Comparison of ENCODE assay signal across 8 cellular contexts in the genomic region with DNA sequence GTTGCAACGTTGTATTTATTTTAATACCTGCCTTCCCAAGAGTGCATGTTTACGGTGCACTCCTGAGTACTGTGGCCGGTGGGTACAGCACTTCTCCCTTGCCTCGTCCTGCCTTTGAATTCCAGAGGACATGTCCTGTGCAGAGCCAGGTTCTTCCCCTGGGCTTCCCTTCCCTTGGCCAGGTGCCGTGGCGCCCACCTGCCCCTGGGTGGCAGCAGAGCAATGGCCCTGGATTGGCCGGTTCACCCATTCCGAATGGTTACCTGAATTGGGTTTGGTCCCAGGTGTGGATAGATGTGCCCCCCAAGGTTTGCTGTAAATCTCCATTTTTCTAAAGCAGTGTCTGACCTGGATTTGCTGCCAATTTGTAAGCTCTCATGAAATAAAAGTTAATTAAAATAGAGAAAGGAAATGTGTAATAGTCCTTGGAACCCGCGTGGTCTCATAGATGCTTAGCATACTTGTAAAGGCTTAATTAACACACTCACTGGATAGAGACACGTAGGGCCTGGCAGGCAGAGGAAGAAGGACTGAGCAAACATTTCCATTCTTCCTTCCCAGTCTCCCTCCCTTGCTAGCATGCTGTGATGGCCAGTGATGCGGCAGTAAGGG. TPM values are rescaled to one million over a fixed set of nuclear protein-coding genes. Genes with fewer than 3 reads are reported as not detected.
DNase-seq lines count a peak whose midpoint lies in the region; ATAC-seq and TF ChIP-seq lines count a peak whose summit lies in the region.

No MANE protein-coding gene starts in this region.

- H3K9ac ChIP-seq in GM23248, result no peak overlapping the region

- no peak overlapping the region for H3K4me3 Mint-ChIP-seq in T-helper 2 cell treated with Interferon-gamma antibody and Interleukin-4, amounts not matched to agents 5 μg/mL and 100 μg/mL, for 36 hours

- peak; percentile 15 for DNase-seq in GM23248
- DNase-seq in left kidney (ENCODE audit: low read depth, low spot score), result peak; percentile 38
- no peak for DNase-seq in kidney glomerular epithelial cell (lab: John Stamatoyannopoulos, UW)
- DNase-seq in activated CD4-positive, alpha-beta T cell treated with anti-CD3 and anti-CD28 coated beads, Interleukin-2, amount 50 U/mL, for 1 hour, result no peak
- no peak for DNase-seq in T-helper 2 cell treated with Interferon-gamma antibody and Interleukin-4, amounts not matched to agents 5 μg/mL and 100 μg/mL, for 36 hours (ENCODE audit: low spot score)

- H3K27ac ChIP-seq in C4-2B (no peak overlapping the region), GM23248 (no peak overlapping the region)

- H3K4me1 ChIP-seq in GM23248 (ENCODE audit: insufficient read depth), result no peaks in the 10 kb centered on the region

- H3K9me2 ChIP-seq in GM23248 (ENCODE audit: insufficient read depth), result no peaks in the 10 kb centered on the region

- no peaks in the 10 kb centered on the region for H3K27me3 ChIP-seq in GM23248 (replicated peaks; ENCODE audit: insufficient read depth)

- no peaks in the 10 kb centered on the region for H3F3A ChIP-seq in GM23248 (ENCODE audit: insufficient read depth)

- H3K36me3 ChIP-seq in GM23248 (ENCODE audit: low read depth), result no peaks in the 10 kb centered on the region

- no peaks in the 10 kb centered on the region for H3K9me3 ChIP-seq in GM23248 (ENCODE audit: low read depth)

- WGBS in GM23248 (ENCODE audit: low coverage in 1 of 2, low lambda C conversion rate in 2 of 2, missing lambda C conversion rate in 2 of 2), 2 experiments, result 73 to 77% methylated on average over 12 of the region's 12 CpGs

- H3K9me3 Mint-ChIP-seq in T-helper 2 cell treated with Interferon-gamma antibody and Interleukin-4, amounts not matched to agents 5 μg/mL and 100 μg/mL, for 36 hours, result no peaks in the 10 kb centered on the region

- TF ChIP-seq CTCF in C4-2B (conservative IDR thresholded peaks at IDR 0.05) (peak; percentile 84), WI38 (IDR thresholded peaks at IDR 0.05; ENCODE audit: low read depth, low read length) (peak; percentile 47)

- no peaks in the 10 kb centered on the region for H3K4me1 Mint-ChIP-seq in T-helper 2 cell treated with Interferon-gamma antibody and Interleukin-4, amounts not matched to agents 5 μg/mL and 100 μg/mL, for 36 hours (ENCODE audit: low read depth)

- H3K27ac Mint-ChIP-seq in T-helper 2 cell treated with Interferon-gamma antibody and Interleukin-4, amounts not matched to agents 5 μg/mL and 100 μg/mL, for 36 hours, result no peak overlapping the region

- H3K4me3 ChIP-seq in GM23248, result no peak overlapping the region
- no peak overlapping the region for H3K4me3 ChIP-seq in WI38 (ENCODE audit: low read depth, low read length)

- H3K27me3 Mint-ChIP-seq in T-helper 2 cell treated with Interferon-gamma antibody and Interleukin-4, amounts not matched to agents 5 μg/mL and 100 μg/mL, for 36 hours (ENCODE audit: low read depth), result no peaks in the 10 kb centered on the region

- no peaks in the 10 kb centered on the region for H3K36me3 Mint-ChIP-seq in T-helper 2 cell treated with Interferon-gamma antibody and Interleukin-4, amounts not matched to agents 5 μg/mL and 100 μg/mL, for 36 hours (ENCODE audit: low read depth)

- no peaks in the 10 kb centered on the region for H3K79me2 ChIP-seq in GM23248 (ENCODE audit: insufficient read depth)

- no peak overlapping the region for H2AFZ ChIP-seq in GM23248

- no peaks in the 10 kb centered on the region for H4K20me1 ChIP-seq in GM23248 (ENCODE audit: insufficient read depth)

- ATAC-seq in GM21528 (IDR thresholded peaks at IDR 0.05; ENCODE audit: low FRiP score, unreplicated experiment), result no peak

- H3K4me2 ChIP-seq in GM23248 (ENCODE audit: unreplicated experiment), result no peak overlapping the region

- in situ Hi-C loops in GM23248 (cut with MboI), result loop anchor here (25.0 kb wide), 2 partner anchors 584 to 1034 kb away; partner anchors contain the start of gene SLC24A3

RNA-seq across cellular contexts. Expression of gene DTD1, which starts 40.6 kb away (rescaled TPM):
- 64.6 and 73.3 TPM in 2 replicates for total RNA-seq in GM23248 (2014; rRNA removed; shearing (Covaris generic))
- 77.7 and 79.8 TPM in 2 replicates for polyA plus RNA-seq in GM23248 (2016; fragmentation: Nextera tagmentation; extraction: Ambion mirVana)

Comparison
In these comparisons a context has a peak if more than half of its experiments do, and no peak if none do; other contexts are left out.
1. DNase-seq: peak in GM23248 (single experiment) and left kidney (single experiment); none in kidney glomerular epithelial cell (single experiment), activated CD4-positive, alpha-beta T cell treated with anti-CD3 and anti-CD28 coated beads, Interleukin-2, amount 50 U/mL, for 1 hour (single experiment) and T-helper 2 cell treated with Interferon-gamma antibody and Interleukin-4, amounts not matched to agents 5 μg/mL and 100 μg/mL, for 36 hours (single experiment).